20 cellular contexts compared by ENCODE assay signal in genomic region chr18:51133580-51134160, GRCh38.
DNase-seq lines count a peak whose midpoint lies in the region; ATAC-seq and TF ChIP-seq lines count a peak whose summit lies in the region.
"Had no signal": no experiment of that assay in that cellular context is flagged by ENCODE, and none has a peak within 500 bp of the region (broad histone marks: within the 10 kb centered on the region; RNA-seq: fewer than 3 reads in every experiment).

No MANE protein-coding gene starts in this region.

- H3K4me1 ChIP-seq in right cardiac atrium (ENCODE audit: control insufficient read depth, insufficient read depth, low read length) (no peaks in the 10 kb centered on the region), tibial nerve (peaks cover 0 to 8% (median 0%) of the 10 kb centered on the region in 4 donors), trophoblast cell (ENCODE audit: control insufficient read depth in 1 of 2, insufficient read depth in 2 of 2, low read length in 2 of 2) (peaks cover 3 to 4% of the 10 kb centered on the region in 2 experiments)

- no peak overlapping the region for H2AK5ac ChIP-seq in trophoblast cell (ENCODE audit: low read length)

- DNase-seq in MG63 (peak; percentile 76), choroid plexus epithelial cell (ENCODE audit: low read depth) (peak; percentile 33), right cardiac atrium (peak; percentile 50 to 81 (median 75)), renal cortical epithelial cell (ENCODE audit: low read depth) (peak; percentile 69), tibial nerve (ENCODE audit: low spot score in 2 of 2) (no peak), trophoblast cell (no peak)
- DNase-seq in effector CD4-positive, alpha-beta T cell, result no peak
- DNase-seq: AML-193; CD4-positive, CD25-positive, alpha-beta regulatory T cell; GF-D8; GM23248; KBM-7; NCI-H1092 treated with DMSO at 0.1 percent for 48 hours; NCI-H1694; NCI-H345; NCI-H526 treated with DMSO at 0.1 percent for 48 hours; NK-92 treated with Interleukin-12 subunit alpha and Interleukin-12 subunit beta, amount 100 ng/mL, for 24 hours; SHP77 had no signal

- no peak for TF ChIP-seq EP300 in tibial nerve (IDR thresholded peaks at IDR 0.05)

- peaks cover 3% of the 10 kb centered on the region for H3K79me1 ChIP-seq in trophoblast cell (ENCODE audit: low read length)

- H3K27me3 ChIP-seq in MG63 (no peaks in the 10 kb centered on the region), right cardiac atrium (ENCODE audit: control insufficient read depth, insufficient read depth) (no peaks in the 10 kb centered on the region), tibial nerve (no peaks in the 10 kb centered on the region), trophoblast cell (ENCODE audit: insufficient read depth, low read length) (no peaks in the 10 kb centered on the region)

- no peak overlapping the region for H3K23ac ChIP-seq in trophoblast cell (ENCODE audit: low read length)

- H3K4ac ChIP-seq in trophoblast cell (ENCODE audit: low read depth, low read length), result no peak overlapping the region

- H3K4me3 ChIP-seq in MG63 (no peak overlapping the region), choroid plexus epithelial cell (ENCODE audit: low read depth, low read length) (no peak overlapping the region), right cardiac atrium (ENCODE audit: low read length) (no peak overlapping the region), tibial nerve (no peak overlapping the region), trophoblast cell (ENCODE audit: low read depth, low read length) (no peak overlapping the region)
- H3K4me3 ChIP-seq: GM23248 had no signal

- no peak overlapping the region for H3K18ac ChIP-seq in trophoblast cell (ENCODE audit: low read length)

- peak; percentile 57 to 75 for ATAC-seq in right cardiac atrium
- no peak for ATAC-seq in GM21360 (IDR thresholded peaks at IDR 0.05; ENCODE audit: unreplicated experiment)

- H3K4me2 ChIP-seq in trophoblast cell (ENCODE audit: low read length), result no peak overlapping the region

- no peak overlapping the region for H3K27ac ChIP-seq in right cardiac atrium (ENCODE audit: low read length)
- no peak overlapping the region for H3K27ac ChIP-seq in tibial nerve
- no peak overlapping the region for H3K27ac ChIP-seq in trophoblast cell (ENCODE audit: low read depth, low read length)
- H3K27ac ChIP-seq: GM23248, HL-60 had no signal

- H3K9ac ChIP-seq in trophoblast cell (ENCODE audit: low read length), result no peak overlapping the region
- H3K9ac ChIP-seq: GM23248 had no signal

- no peak overlapping the region for H4K12ac ChIP-seq in trophoblast cell (ENCODE audit: low read depth, low read length)

- TF ChIP-seq CTCF in choroid plexus epithelial cell (conservative IDR thresholded peaks at IDR 0.05; ENCODE audit: low read depth, low read length) (peak; percentile 28), tibial nerve (IDR thresholded peaks at IDR 0.05) (no peak)

- no peaks in the 10 kb centered on the region for H3K79me2 ChIP-seq in trophoblast cell (ENCODE audit: control insufficient read depth, insufficient read depth, low read length, poor library complexity)

- no peak overlapping the region for H4K8ac ChIP-seq in trophoblast cell (ENCODE audit: low read depth, low read length)

- H2BK12ac ChIP-seq in trophoblast cell (ENCODE audit: low read length), result no peak overlapping the region

- intact Hi-C loops in right cardiac atrium (cut with DNase I), result no loop called here

- no peak for TF ChIP-seq POLR2A in tibial nerve (IDR thresholded peaks at IDR 0.05)

- no peak overlapping the region for H4K91ac ChIP-seq in trophoblast cell (ENCODE audit: low read depth, low read length)

- no peaks in the 10 kb centered on the region for H3K9me3 ChIP-seq in MG63
- H3K9me3 ChIP-seq in right cardiac atrium (ENCODE audit: control insufficient read depth, low read length), result no peaks in the 10 kb centered on the region
- no peaks in the 10 kb centered on the region for H3K9me3 ChIP-seq in tibial nerve
- no peaks in the 10 kb centered on the region for H3K9me3 ChIP-seq in trophoblast cell (ENCODE audit: insufficient read depth, low read depth, low read length)

- H2BK5ac ChIP-seq in trophoblast cell (ENCODE audit: low read depth, low read length, poor library complexity), result no peak overlapping the region

- no peak overlapping the region for H2BK120ac ChIP-seq in trophoblast cell (ENCODE audit: insufficient read depth, low read length, poor library complexity)

- no peaks in the 10 kb centered on the region for H3K36me3 ChIP-seq in MG63
- no peaks in the 10 kb centered on the region for H3K36me3 ChIP-seq in tibial nerve
- no peaks in the 10 kb centered on the region for H3K36me3 ChIP-seq in trophoblast cell (ENCODE audit: control insufficient read depth in 1 of 2, insufficient read depth in 2 of 2, low read length in 2 of 2)

- H2AFZ ChIP-seq in trophoblast cell (ENCODE audit: insufficient read depth, low read length, poor library complexity), result no peak overlapping the region
- H2AFZ ChIP-seq: GM23248 had no signal

- 47% methylated on average over 12 of the region's 12 CpGs for WGBS in right cardiac atrium
- WGBS in tibial nerve, 2 donors, result 27 to 33% methylated on average over 12 of the region's 12 CpGs
- no CpG with 5 or more reads among the region's 12 CpGs for WGBS in trophoblast cell (ENCODE audit: extremely low coverage, insufficient coverage, insufficient read length)

- H3K14ac ChIP-seq in trophoblast cell (ENCODE audit: low read length), result no peak overlapping the region

Comparison
In these comparisons a context has a peak if more than half of its experiments do, and no peak if none do; other contexts are left out.
1. DNase-seq: peak in MG63 (single experiment), choroid plexus epithelial cell (single experiment), right cardiac atrium (3 of 3) and renal cortical epithelial cell (single experiment); none in tibial nerve (0 of 2), effector CD4-positive, alpha-beta T cell (single experiment) and trophoblast cell (0 of 2).